Comparison of ENCODE assay signal across 1 cellular context in genomic region chr14:49920260-49920659, GRCh38.
TF ChIP-seq lines count a peak whose summit lies in the region.

No MANE protein-coding gene starts in this region.

TF ChIP-seq in HEK293, 187 proteins besides CTCF, POLR2A, EP300 and RAD21 (continued from another document):
- TF ChIP-seq KLF17 (tag by site-specific recombination; IDR thresholded peaks at IDR 0.05) (no peak), ZNF521 (tag by site-specific recombination; IDR thresholded peaks at IDR 0.05) (no peak)
